In the genomic region with DNA sequence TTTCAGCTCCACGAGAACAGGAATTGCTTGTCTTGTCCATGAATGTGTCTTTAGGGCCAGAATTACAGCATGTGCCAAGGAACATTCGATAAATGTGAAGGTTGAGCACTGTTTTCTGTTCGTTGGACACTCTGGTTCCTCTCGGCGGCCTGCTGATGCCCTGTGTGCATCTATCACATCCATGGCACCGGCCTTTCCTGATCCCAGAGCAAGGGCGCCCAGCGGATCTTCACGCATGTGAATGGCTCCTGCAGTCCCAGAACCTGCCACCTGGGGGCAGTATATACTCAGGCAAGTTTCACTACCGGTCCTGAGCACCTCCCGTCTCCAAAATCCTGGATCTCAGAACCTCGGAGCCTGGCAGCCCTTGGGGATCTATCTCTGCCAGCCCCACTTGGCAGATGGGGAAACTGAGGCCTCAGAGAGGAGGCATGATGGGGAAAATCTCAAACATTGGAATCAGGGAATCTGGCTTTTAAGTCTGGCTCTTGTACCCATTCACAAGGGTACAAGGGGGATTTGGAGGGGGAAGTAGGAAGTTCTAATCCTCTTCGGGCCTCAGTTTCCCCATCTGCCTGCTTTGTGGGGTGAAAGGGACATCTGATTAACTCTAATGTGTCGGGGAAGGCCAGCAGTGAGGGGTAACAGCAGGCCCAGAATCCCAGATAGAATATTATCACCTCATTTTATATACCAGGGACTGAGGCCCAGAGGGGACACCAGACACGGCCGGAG, we compare ENCODE assay signal across 1 cellular context.
A peak's percentile ranks its signal among the peaks of the same experiment; 100 is the strongest.
TF ChIP-seq lines count a peak whose summit lies in the region.

No MANE protein-coding gene starts in this region.

TF ChIP-seq in HepG2, 621 proteins besides CTCF, POLR2A, EP300 and RAD21 (continued from another document and continues in another):
- TF ChIP-seq, protein P1, sequence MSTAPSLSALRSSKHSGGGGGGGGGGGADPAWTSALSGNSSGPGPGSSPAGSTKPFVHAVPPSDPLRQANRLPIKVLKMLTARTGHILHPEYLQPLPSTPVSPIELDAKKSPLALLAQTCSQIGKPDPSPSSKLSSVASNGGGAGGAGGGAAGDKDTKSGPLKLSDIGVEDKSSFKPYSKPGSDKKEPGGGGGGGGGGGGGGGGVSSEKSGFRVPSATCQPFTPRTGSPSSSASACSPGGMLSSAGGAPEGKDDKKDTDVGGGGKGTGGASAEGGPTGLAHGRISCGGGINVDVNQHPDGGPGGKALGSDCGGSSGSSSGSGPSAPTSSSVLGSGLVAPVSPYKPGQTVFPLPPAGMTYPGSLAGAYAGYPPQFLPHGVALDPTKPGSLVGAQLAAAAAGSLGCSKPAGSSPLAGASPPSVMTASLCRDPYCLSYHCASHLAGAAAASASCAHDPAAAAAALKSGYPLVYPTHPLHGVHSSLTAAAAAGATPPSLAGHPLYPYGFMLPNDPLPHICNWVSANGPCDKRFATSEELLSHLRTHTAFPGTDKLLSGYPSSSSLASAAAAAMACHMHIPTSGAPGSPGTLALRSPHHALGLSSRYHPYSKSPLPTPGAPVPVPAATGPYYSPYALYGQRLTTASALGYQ (CRISPR knock-in tag; IDR thresholded peaks at IDR 0.05), result peak; percentile 56; the same call in 1 of the 2 replicates
- TF ChIP-seq, protein P2, sequence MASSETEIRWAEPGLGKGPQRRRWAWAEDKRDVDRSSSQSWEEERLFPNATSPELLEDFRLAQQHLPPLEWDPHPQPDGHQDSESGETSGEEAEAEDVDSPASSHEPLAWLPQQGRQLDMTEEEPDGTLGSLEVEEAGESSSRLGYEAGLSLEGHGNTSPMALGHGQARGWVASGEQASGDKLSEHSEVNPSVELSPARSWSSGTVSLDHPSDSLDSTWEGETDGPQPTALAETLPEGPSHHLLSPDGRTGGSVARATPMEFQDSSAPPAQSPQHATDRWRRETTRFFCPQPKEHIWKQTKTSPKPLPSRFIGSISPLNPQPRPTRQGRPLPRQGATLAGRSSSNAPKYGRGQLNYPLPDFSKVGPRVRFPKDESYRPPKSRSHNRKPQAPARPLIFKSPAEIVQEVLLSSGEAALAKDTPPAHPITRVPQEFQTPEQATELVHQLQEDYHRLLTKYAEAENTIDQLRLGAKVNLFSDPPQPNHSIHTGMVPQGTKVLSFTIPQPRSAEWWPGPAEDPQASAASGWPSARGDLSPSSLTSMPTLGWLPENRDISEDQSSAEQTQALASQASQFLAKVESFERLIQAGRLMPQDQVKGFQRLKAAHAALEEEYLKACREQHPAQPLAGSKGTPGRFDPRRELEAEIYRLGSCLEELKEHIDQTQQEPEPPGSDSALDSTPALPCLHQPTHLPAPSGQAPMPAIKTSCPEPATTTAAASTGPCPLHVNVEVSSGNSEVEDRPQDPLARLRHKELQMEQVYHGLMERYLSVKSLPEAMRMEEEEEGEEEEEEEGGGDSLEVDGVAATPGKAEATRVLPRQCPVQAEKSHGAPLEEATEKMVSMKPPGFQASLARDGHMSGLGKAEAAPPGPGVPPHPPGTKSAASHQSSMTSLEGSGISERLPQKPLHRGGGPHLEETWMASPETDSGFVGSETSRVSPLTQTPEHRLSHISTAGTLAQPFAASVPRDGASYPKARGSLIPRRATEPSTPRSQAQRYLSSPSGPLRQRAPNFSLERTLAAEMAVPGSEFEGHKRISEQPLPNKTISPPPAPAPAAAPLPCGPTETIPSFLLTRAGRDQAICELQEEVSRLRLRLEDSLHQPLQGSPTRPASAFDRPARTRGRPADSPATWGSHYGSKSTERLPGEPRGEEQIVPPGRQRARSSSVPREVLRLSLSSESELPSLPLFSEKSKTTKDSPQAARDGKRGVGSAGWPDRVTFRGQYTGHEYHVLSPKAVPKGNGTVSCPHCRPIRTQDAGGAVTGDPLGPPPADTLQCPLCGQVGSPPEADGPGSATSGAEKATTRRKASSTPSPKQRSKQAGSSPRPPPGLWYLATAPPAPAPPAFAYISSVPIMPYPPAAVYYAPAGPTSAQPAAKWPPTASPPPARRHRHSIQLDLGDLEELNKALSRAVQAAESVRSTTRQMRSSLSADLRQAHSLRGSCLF (CRISPR knock-in tag; IDR thresholded peaks at IDR 0.05; ENCODE audit: borderline replicate concordance), result peak; percentile 70; the same call in 1 of the 2 replicates
- TF ChIP-seq SALL2 (CRISPR knock-in tag; IDR thresholded peaks at IDR 0.05) (peak; percentile 79; the same call in 1 of the 2 replicates), MAF1 (CRISPR knock-in tag; IDR thresholded peaks at IDR 0.05; ENCODE audit: borderline replicate concordance) (peak; percentile 60; the same call in 1 of the 2 replicates), MBD4 (IDR thresholded peaks at IDR 0.05; ENCODE audit: borderline replicate concordance, low read length) (no peak), ZBTB1 (CRISPR knock-in tag; IDR thresholded peaks at IDR 0.05; ENCODE audit: borderline replicate concordance) (peak; percentile 63; the same call in 1 of the 2 replicates), ZSCAN31 (CRISPR knock-in tag; IDR thresholded peaks at IDR 0.05; ENCODE audit: low read depth) (peak; percentile 64), GABPB1 (CRISPR knock-in tag; IDR thresholded peaks at IDR 0.05) (peak; percentile 42; the same call in 1 of the 2 replicates), ZNF260 (CRISPR knock-in tag; IDR thresholded peaks at IDR 0.05; ENCODE audit: borderline replicate concordance, low read depth) (no peak), ZNF768 (CRISPR knock-in tag; IDR thresholded peaks at IDR 0.05) (no peak), ZNF614 (CRISPR knock-in tag; IDR thresholded peaks at IDR 0.05; ENCODE audit: borderline replicate concordance) (peak; percentile 70; the same call in 1 of the 2 replicates), ZNF775 (CRISPR knock-in tag; IDR thresholded peaks at IDR 0.05; ENCODE audit: borderline replicate concordance) (0 out of 2 replicates have a peak, but pooled peaks have one; percentile 6), ZMYM3 (CRISPR knock-in tag; IDR thresholded peaks at IDR 0.05) (peak; percentile 84), REPIN1 (CRISPR knock-in tag; IDR thresholded peaks at IDR 0.05; ENCODE audit: borderline replicate concordance, low read depth) (peak; percentile 40; the same call in 1 of the 2 replicates), LCORL (IDR thresholded peaks at IDR 0.05) (no peak), LCORL (CRISPR knock-in tag; IDR thresholded peaks at IDR 0.05) (peak; percentile 90), SAFB2 (CRISPR knock-in tag; IDR thresholded peaks at IDR 0.05; ENCODE audit: borderline replicate concordance, low read depth) (peak; percentile 59; the same call in 1 of the 2 replicates), MEIS2 (CRISPR knock-in tag; IDR thresholded peaks at IDR 0.05) (peak; percentile 83; the same call in 1 of the 2 replicates), ZKSCAN1 (IDR thresholded peaks at IDR 0.05; ENCODE audit: low read length) (peak; percentile 59; the same call in 1 of the 2 replicates), ZNF766 (CRISPR knock-in tag; IDR thresholded peaks at IDR 0.05; ENCODE audit: borderline replicate concordance) (peak; percentile 57; the same call in 1 of the 2 replicates), SMAD9 (CRISPR knock-in tag; IDR thresholded peaks at IDR 0.05) (0 out of 2 replicates have a peak, but pooled peaks have one; percentile 26), CHD4 (IDR thresholded peaks at IDR 0.05; ENCODE audit: borderline replicate concordance, low read length) (peak; percentile 97; the same call in 1 of the 2 replicates), SIX1 (CRISPR knock-in tag; IDR thresholded peaks at IDR 0.05; ENCODE audit: borderline replicate concordance) (peak; percentile 53), KDM3A (CRISPR knock-in tag; IDR thresholded peaks at IDR 0.05; ENCODE audit: low read depth) (peak; percentile 92)
- TF ChIP-seq, protein P3, sequence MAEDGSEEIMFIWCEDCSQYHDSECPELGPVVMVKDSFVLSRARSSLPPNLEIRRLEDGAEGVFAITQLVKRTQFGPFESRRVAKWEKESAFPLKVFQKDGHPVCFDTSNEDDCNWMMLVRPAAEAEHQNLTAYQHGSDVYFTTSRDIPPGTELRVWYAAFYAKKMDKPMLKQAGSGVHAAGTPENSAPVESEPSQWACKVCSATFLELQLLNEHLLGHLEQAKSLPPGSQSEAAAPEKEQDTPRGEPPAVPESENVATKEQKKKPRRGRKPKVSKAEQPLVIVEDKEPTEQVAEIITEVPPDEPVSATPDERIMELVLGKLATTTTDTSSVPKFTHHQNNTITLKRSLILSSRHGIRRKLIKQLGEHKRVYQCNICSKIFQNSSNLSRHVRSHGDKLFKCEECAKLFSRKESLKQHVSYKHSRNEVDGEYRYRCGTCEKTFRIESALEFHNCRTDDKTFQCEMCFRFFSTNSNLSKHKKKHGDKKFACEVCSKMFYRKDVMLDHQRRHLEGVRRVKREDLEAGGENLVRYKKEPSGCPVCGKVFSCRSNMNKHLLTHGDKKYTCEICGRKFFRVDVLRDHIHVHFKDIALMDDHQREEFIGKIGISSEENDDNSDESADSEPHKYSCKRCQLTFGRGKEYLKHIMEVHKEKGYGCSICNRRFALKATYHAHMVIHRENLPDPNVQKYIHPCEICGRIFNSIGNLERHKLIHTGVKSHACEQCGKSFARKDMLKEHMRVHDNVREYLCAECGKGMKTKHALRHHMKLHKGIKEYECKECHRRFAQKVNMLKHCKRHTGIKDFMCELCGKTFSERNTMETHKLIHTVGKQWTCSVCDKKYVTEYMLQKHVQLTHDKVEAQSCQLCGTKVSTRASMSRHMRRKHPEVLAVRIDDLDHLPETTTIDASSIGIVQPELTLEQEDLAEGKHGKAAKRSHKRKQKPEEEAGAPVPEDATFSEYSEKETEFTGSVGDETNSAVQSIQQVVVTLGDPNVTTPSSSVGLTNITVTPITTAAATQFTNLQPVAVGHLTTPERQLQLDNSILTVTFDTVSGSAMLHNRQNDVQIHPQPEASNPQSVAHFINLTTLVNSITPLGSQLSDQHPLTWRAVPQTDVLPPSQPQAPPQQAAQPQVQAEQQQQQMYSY (CRISPR knock-in tag; IDR thresholded peaks at IDR 0.05), result 0 out of 2 replicates have a peak, but pooled peaks have one; percentile 37
- TF ChIP-seq, protein P4, sequence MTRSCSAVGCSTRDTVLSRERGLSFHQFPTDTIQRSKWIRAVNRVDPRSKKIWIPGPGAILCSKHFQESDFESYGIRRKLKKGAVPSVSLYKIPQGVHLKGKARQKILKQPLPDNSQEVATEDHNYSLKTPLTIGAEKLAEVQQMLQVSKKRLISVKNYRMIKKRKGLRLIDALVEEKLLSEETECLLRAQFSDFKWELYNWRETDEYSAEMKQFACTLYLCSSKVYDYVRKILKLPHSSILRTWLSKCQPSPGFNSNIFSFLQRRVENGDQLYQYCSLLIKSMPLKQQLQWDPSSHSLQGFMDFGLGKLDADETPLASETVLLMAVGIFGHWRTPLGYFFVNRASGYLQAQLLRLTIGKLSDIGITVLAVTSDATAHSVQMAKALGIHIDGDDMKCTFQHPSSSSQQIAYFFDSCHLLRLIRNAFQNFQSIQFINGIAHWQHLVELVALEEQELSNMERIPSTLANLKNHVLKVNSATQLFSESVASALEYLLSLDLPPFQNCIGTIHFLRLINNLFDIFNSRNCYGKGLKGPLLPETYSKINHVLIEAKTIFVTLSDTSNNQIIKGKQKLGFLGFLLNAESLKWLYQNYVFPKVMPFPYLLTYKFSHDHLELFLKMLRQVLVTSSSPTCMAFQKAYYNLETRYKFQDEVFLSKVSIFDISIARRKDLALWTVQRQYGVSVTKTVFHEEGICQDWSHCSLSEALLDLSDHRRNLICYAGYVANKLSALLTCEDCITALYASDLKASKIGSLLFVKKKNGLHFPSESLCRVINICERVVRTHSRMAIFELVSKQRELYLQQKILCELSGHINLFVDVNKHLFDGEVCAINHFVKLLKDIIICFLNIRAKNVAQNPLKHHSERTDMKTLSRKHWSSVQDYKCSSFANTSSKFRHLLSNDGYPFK (CRISPR knock-in tag; IDR thresholded peaks at IDR 0.05; ENCODE audit: borderline replicate concordance), result peak; percentile 26; the same call in 1 of the 2 replicates
- TF ChIP-seq, protein P5, sequence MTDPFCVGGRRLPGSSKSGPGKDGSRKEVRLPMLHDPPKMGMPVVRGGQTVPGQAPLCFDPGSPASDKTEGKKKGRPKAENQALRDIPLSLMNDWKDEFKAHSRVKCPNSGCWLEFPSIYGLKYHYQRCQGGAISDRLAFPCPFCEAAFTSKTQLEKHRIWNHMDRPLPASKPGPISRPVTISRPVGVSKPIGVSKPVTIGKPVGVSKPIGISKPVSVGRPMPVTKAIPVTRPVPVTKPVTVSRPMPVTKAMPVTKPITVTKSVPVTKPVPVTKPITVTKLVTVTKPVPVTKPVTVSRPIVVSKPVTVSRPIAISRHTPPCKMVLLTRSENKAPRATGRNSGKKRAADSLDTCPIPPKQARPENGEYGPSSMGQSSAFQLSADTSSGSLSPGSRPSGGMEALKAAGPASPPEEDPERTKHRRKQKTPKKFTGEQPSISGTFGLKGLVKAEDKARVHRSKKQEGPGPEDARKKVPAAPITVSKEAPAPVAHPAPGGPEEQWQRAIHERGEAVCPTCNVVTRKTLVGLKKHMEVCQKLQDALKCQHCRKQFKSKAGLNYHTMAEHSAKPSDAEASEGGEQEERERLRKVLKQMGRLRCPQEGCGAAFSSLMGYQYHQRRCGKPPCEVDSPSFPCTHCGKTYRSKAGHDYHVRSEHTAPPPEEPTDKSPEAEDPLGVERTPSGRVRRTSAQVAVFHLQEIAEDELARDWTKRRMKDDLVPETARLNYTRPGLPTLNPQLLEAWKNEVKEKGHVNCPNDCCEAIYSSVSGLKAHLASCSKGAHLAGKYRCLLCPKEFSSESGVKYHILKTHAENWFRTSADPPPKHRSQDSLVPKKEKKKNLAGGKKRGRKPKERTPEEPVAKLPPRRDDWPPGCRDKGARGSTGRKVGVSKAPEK (CRISPR knock-in tag; IDR thresholded peaks at IDR 0.05; ENCODE audit: borderline replicate concordance), result 0 out of 2 replicates have a peak, but pooled peaks have one; percentile 32
- TF ChIP-seq, protein P6, sequence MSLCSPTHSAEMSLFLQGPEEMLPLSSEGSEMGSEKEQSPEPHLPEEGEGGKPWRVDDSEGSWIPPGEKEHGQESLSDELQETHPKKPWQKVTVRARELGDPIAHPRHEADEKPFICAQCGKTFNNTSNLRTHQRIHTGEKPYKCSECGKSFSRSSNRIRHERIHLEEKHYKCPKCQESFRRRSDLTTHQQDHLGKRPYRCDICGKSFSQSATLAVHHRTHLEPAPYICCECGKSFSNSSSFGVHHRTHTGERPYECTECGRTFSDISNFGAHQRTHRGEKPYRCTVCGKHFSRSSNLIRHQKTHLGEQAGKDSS (CRISPR knock-in tag; IDR thresholded peaks at IDR 0.05; ENCODE audit: borderline replicate concordance, low read depth), result peak; percentile 59; the same call in 1 of the 2 replicates
- TF ChIP-seq, protein P7, sequence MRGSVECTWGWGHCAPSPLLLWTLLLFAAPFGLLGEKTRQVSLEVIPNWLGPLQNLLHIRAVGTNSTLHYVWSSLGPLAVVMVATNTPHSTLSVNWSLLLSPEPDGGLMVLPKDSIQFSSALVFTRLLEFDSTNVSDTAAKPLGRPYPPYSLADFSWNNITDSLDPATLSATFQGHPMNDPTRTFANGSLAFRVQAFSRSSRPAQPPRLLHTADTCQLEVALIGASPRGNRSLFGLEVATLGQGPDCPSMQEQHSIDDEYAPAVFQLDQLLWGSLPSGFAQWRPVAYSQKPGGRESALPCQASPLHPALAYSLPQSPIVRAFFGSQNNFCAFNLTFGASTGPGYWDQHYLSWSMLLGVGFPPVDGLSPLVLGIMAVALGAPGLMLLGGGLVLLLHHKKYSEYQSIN (CRISPR knock-in tag; IDR thresholded peaks at IDR 0.05; ENCODE audit: borderline replicate concordance), result no peak
- TF ChIP-seq, protein P8, sequence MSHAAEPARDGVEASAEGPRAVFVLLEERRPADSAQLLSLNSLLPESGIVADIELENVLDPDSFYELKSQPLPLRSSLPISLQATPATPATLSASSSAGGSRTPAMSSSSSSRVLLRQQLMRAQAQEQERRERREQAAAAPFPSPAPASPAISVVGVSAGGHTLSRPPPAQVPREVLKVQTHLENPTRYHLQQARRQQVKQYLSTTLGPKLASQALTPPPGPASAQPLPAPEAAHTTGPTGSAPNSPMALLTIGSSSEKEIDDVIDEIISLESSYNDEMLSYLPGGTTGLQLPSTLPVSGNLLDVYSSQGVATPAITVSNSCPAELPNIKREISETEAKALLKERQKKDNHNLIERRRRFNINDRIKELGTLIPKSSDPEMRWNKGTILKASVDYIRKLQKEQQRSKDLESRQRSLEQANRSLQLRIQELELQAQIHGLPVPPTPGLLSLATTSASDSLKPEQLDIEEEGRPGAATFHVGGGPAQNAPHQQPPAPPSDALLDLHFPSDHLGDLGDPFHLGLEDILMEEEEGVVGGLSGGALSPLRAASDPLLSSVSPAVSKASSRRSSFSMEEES (CRISPR knock-in tag; IDR thresholded peaks at IDR 0.05), result peak; percentile 55; the same call in 1 of the 2 replicates
